In genomic region chrY:6964727-6965126, GRCh38 we compare ENCODE assay signal across 9 cellular contexts. TPM values are rescaled to one million over a fixed set of nuclear protein-coding genes. Genes with fewer than 3 reads are reported as not detected.
DNase-seq lines count a peak whose midpoint lies in the region; ATAC-seq and TF ChIP-seq lines count a peak whose summit lies in the region.
"Had no signal": no experiment of that assay in that cellular context is flagged by ENCODE, and none has a peak within 500 bp of the region (broad histone marks: within the 10 kb centered on the region; RNA-seq: fewer than 3 reads in every experiment).

No MANE protein-coding gene starts in this region.

- no peaks in the 10 kb centered on the region; the same call in 1 of the 2 replicates for H3K79me2 ChIP-seq in GM23338 (replicated peaks; ENCODE audit: insufficient read depth)

- H3K27me3 Mint-ChIP-seq in GM23338 (ENCODE audit: insufficient read depth, low read depth, poor library complexity), result no peaks in the 10 kb centered on the region

- H3K4me3 Mint-ChIP-seq in GM23338, result no peak overlapping the region

- H3K4me1 ChIP-seq in GM23338 (ENCODE audit: insufficient read depth) (peaks cover 14% of the 10 kb centered on the region), breast epithelium (no peaks in the 10 kb centered on the region)

- H3K27ac Mint-ChIP-seq in GM23338, result no peak overlapping the region

- H3K36me3 Mint-ChIP-seq in GM23338 (ENCODE audit: low read depth), result no peaks in the 10 kb centered on the region

- peaks cover 34% of the 10 kb centered on the region for H3K4me1 Mint-ChIP-seq in GM23338

- ATAC-seq in GM23338 (peak; percentile 79), HG02678 (IDR thresholded peaks at IDR 0.05; ENCODE audit: unreplicated experiment) (no peak)

- no peaks in the 10 kb centered on the region for H3K9me3 ChIP-seq in breast epithelium

- peak; percentile 22 for DNase-seq in AG20443 (ENCODE audit: low spot score)
- DNase-seq in GM23338 (ENCODE audit: low spot score), result peak; percentile 76
- peak; percentile 18 for DNase-seq in activated CD4-positive, alpha-beta T cell treated with anti-CD3 and anti-CD28 coated beads, Interleukin-2, amount 50 U/mL, for 1 hour
- DNase-seq in inferior parietal cortex (ENCODE audit: extremely low spot score), result peak; percentile 42
- no peak for DNase-seq in breast epithelium (ENCODE audit: low spot score in 2 of 2)
- DNase-seq in NAMALWA (ENCODE audit: low spot score), result no peak
- DNase-seq in activated gamma-delta T cell treated with Interleukin-2 at 50 U/mL for 16 hours, result no peak

- H3K9me3 Mint-ChIP-seq in GM23338, result no peaks in the 10 kb centered on the region

- H2AFZ ChIP-seq in GM23338, result no peak overlapping the region

- no peaks in the 10 kb centered on the region for H3K9me2 ChIP-seq in GM23338 (ENCODE audit: insufficient read depth)

- H3K27me3 ChIP-seq in GM23338 (ENCODE audit: insufficient read depth) (no peaks in the 10 kb centered on the region), breast epithelium (no peaks in the 10 kb centered on the region)

- peak; percentile 37 to 74 for TF ChIP-seq CTCF in GM23338 (conservative IDR thresholded peaks at IDR 0.05; ENCODE audit: low read depth in 2 of 2)
- peak in 1 of 3 donors; percentile 65 for TF ChIP-seq CTCF in breast epithelium (IDR thresholded peaks at IDR 0.05)

- H3K27ac ChIP-seq in GM23338 (ENCODE audit: low read depth) (no peak overlapping the region), breast epithelium (no peak overlapping the region)

- H3K36me3 ChIP-seq in GM23338 (ENCODE audit: insufficient read depth) (no peaks in the 10 kb centered on the region), breast epithelium (no peaks in the 10 kb centered on the region)

- intact Hi-C loops in breast epithelium (cut with DNase I; ENCODE audit: low total_unique reads), result no loop called here

- no peaks in the 10 kb centered on the region for H3F3A ChIP-seq in GM23338 (replicated peaks; ENCODE audit: low read depth)

- H4K20me1 ChIP-seq in GM23338 (replicated peaks; ENCODE audit: insufficient read depth), result no peaks in the 10 kb centered on the region

- no peak overlapping the region for H3K4me2 ChIP-seq in GM23338

- no peak overlapping the region for H3K4me3 ChIP-seq in GM23338
- H3K4me3 ChIP-seq in breast epithelium, result no peak overlapping the region

- TF ChIP-seq POLR2A in breast epithelium (IDR thresholded peaks at IDR 0.05), result no peak

TF ChIP-seq in GM23338, 12 proteins besides CTCF, POLR2A, EP300 and RAD21:
- TF ChIP-seq POLR2AphosphoS5 (IDR thresholded peaks at IDR 0.05; ENCODE audit: low read depth), result no peak
- TF ChIP-seq ZNF114 (CRISPR knock-in tag; IDR thresholded peaks at IDR 0.05), result no peak
- TF ChIP-seq EZH2phosphoT487 (IDR thresholded peaks at IDR 0.05; ENCODE audit: unreplicated experiment), result no peak
- TF ChIP-seq ETS1 (IDR thresholded peaks at IDR 0.05), result no peak
- TF ChIP-seq CREB1 (CRISPR knock-in tag; IDR thresholded peaks at IDR 0.05; ENCODE audit: low read depth), result no peak
- TF ChIP-seq STAT1 (IDR thresholded peaks at IDR 0.05; ENCODE audit: unreplicated experiment), result no peak

RNA-seq across cellular contexts. Expression of gene AMELY, which starts 53.2 kb away (rescaled TPM):
- total RNA-seq in GM23338 (2014; rRNA removed; shearing (Covaris generic)), result not detected in 2 replicates
- polyA plus RNA-seq in GM23338 (2016; fragmentation: Nextera tagmentation; extraction: Ambion mirVana), result not detected in 2 replicates
- not detected for total RNA-seq in breast epithelium
- polyA plus RNA-seq: esophagus had no signal

RNA-seq across cellular contexts. Expression of gene TBL1Y, which starts 54.2 kb away (rescaled TPM):
- total RNA-seq in GM23338 (2014; rRNA removed; shearing (Covaris generic)), result 4.1 and 5.8 TPM in 2 replicates
- 2.6 and 2.8 TPM in 2 replicates for polyA plus RNA-seq in GM23338 (2016; fragmentation: Nextera tagmentation; extraction: Ambion mirVana)
- 1 to 10 TPM in 1 of 3 donors, not detected in 2; 3.0 TPM for total RNA-seq in breast epithelium

Comparison
In these comparisons a context has a peak if more than half of its experiments do, and no peak if none do; other contexts are left out.
1. DNase-seq: peak in AG20443 (single experiment), GM23338 (single experiment), activated CD4-positive, alpha-beta T cell treated with anti-CD3 and anti-CD28 coated beads, Interleukin-2, amount 50 U/mL, for 1 hour (single experiment) and inferior parietal cortex (single experiment); none in breast epithelium (0 of 2), NAMALWA (single experiment) and activated gamma-delta T cell treated with Interleukin-2 at 50 U/mL for 16 hours (single experiment).